In genomic region chr16:3173892-3174617, GRCh38 we compare ENCODE assay signal across 8 cellular contexts. TPM values are rescaled to one million over a fixed set of nuclear protein-coding genes. Genes with fewer than 3 reads are reported as not detected.
DNase-seq lines count a peak whose midpoint lies in the region; ATAC-seq and TF ChIP-seq lines count a peak whose summit lies in the region.

No MANE protein-coding gene starts in this region.

- H3K4me3 ChIP-seq in AG10803 (ENCODE audit: low read length) (no peak overlapping the region), GM12865 (ENCODE audit: low read depth, low read length) (peak overlapping the region; percentile 44), NT2/D1 (ENCODE audit: insufficient read length, low read depth) (peak overlapping the region; percentile 55), spleen (peak overlapping the region in 1 of 8 donors; percentile 33), esophagus squamous epithelium (peak overlapping the region in 1 of 4 donors; percentile 47)

- TF ChIP-seq POLR2A in spleen (IDR thresholded peaks at IDR 0.05) = no peak
- no peak for TF ChIP-seq POLR2A in esophagus squamous epithelium (IDR thresholded peaks at IDR 0.05)

- H3K27ac ChIP-seq in spleen (no peak overlapping the region), esophagus squamous epithelium (no peak overlapping the region)

- in situ Hi-C loops in G401 (cut with HindIII; ENCODE audit: low sequenced_read_pairs) = no loop called here

- intact Hi-C loops in spleen (cut with DNase I; ENCODE audit: low total_unique reads) (no loop called here), Right ventricle myocardium inferior (cut with DNase I) (no loop called here), esophagus squamous epithelium (cut with DNase I) (no loop called here)

- WGBS in spleen, 5 donors = 3 to 7% (median 4%) methylated on average over 24 of the region's 24 CpGs
- 6 to 8% methylated on average over 21 of the region's 24 CpGs for WGBS in esophagus squamous epithelium, 2 donors

- ATAC-seq in Right ventricle myocardium inferior = no peak

- no peaks in the 10 kb centered on the region for H3K36me3 ChIP-seq in NT2/D1 (ENCODE audit: insufficient read depth, insufficient read length, low read length)
- H3K36me3 ChIP-seq in spleen = no peaks in the 10 kb centered on the region
- no peaks in the 10 kb centered on the region for H3K36me3 ChIP-seq in esophagus squamous epithelium

- peaks cover 8% of the 10 kb centered on the region for H3K4me1 ChIP-seq in NT2/D1 (ENCODE audit: insufficient read depth, insufficient read length)
- H3K4me1 ChIP-seq in spleen = peaks cover 20 to 47% (median 38%) of the 10 kb centered on the region in 6 donors
- peaks cover 20 to 51% (median 33%) of the 10 kb centered on the region in 3 donors for H3K4me1 ChIP-seq in esophagus squamous epithelium

- peaks cover 43% of the 10 kb centered on the region for H3K27me3 ChIP-seq in NT2/D1 (ENCODE audit: insufficient read depth, insufficient read length)
- H3K27me3 ChIP-seq in spleen (replicated peaks in 1 of 7) = peaks cover 21 to 100% (median 95%) of the 10 kb centered on the region in 7 donors
- H3K27me3 ChIP-seq in esophagus squamous epithelium = peaks cover 17 to 100% (median 58%) of the 10 kb centered on the region in 4 donors

- H3K9me3 ChIP-seq in NT2/D1 (ENCODE audit: insufficient read depth, low read length) (no peaks in the 10 kb centered on the region), spleen (no peaks in the 10 kb centered on the region), esophagus squamous epithelium (no peaks in the 10 kb centered on the region)

- TF ChIP-seq CTCF in AG10803 (conservative IDR thresholded peaks at IDR 0.05; ENCODE audit: low read length) (peak; percentile 27; the same call in 1 of the 2 replicates), GM12865 (IDR thresholded peaks at IDR 0.05; ENCODE audit: insufficient read depth, low read depth, low read length, missing control alignments) (peak; percentile 49), spleen (IDR thresholded peaks at IDR 0.05 in 8 of 11, conservative IDR thresholded peaks at IDR 0.05 in 3 of 11) (no peak), esophagus squamous epithelium (IDR thresholded peaks at IDR 0.05) (no peak)

- DNase-seq in AG10803 (ENCODE audit: low read depth) (no peak), GM12865 (ENCODE audit: low read depth) (peak; percentile 65), NT2/D1 (ENCODE audit: low read depth, low spot score) (peak; percentile 83), ecto neural progenitor cell (ENCODE audit: low spot score) (peak; percentile 81), spleen (peak; percentile 41), Right ventricle myocardium inferior (ENCODE audit: missing footprints) (no peak), G401 (ENCODE audit: low spot score) (no peak), esophagus squamous epithelium (lab: John Stamatoyannopoulos, UW) (no peak)

- H3K9ac ChIP-seq in NT2/D1 (ENCODE audit: insufficient read length, low read depth) = peak overlapping the region; percentile 65

RNA-seq across cellular contexts. Expression of gene OR1F1, which starts 13.9 kb away (rescaled TPM):
- total RNA-seq in spleen = not detected
- polyA plus RNA-seq in spleen = not detected
- total RNA-seq in Right ventricle myocardium inferior = not detected
- total RNA-seq in G401 (2014; rRNA removed; shearing (Covaris generic)) = not detected in 2 replicates
- not detected for total RNA-seq in esophagus squamous epithelium

RNA-seq across cellular contexts. Expression of gene ZNF213, which starts 39.2 kb away (rescaled TPM):
- total RNA-seq in spleen (10 to 100 TPM in 1 of 7 donors, 1 to 10 TPM in 6; 6.8 to 11.4 (median 7.9) TPM), Right ventricle myocardium inferior (6.2 TPM), esophagus squamous epithelium (10 to 100 TPM in 1 of 4 donors, 1 to 10 TPM in 3; 3.9 to 14.3 (median 6.4) TPM)
- polyA plus RNA-seq in spleen = 1 to 10 TPM; 2.4 to 5.9 (median 2.9) TPM
- 0.31 and 0.61 TPM in 2 replicates for total RNA-seq in G401 (2014; rRNA removed; shearing (Covaris generic))

Comparison
In these comparisons a context has a peak if more than half of its experiments do, and no peak if none do; other contexts are left out.
1. DNase-seq: peak in GM12865 (single experiment), NT2/D1 (single experiment), ecto neural progenitor cell (single experiment) and spleen (single experiment); none in AG10803 (single experiment), Right ventricle myocardium inferior (single experiment), G401 (single experiment) and esophagus squamous epithelium (single experiment).
2. CTCF ChIP-seq: peak in AG10803 (single experiment) and GM12865 (single experiment); none in spleen (0 of 11) and esophagus squamous epithelium (0 of 6).